18 cellular contexts compared by ENCODE assay signal in genomic region chrX:24144528-24144927, GRCh38. TPM values are rescaled to one million over a fixed set of nuclear protein-coding genes. Genes with fewer than 3 reads are reported as not detected.
DNase-seq lines count a peak whose midpoint lies in the region; ATAC-seq and TF ChIP-seq lines count a peak whose summit lies in the region.
"Had no signal": no experiment of that assay in that cellular context is flagged by ENCODE, and none has a peak within 500 bp of the region (broad histone marks: within the 10 kb centered on the region; RNA-seq: fewer than 3 reads in every experiment).

No MANE protein-coding gene starts in this region.

- BruUV-seq in MCF 10A (replicated peaks; lab: Mats Ljungman, UMichigan), result no TSS peak

- no peaks in the 10 kb centered on the region for H3K27me3 Mint-ChIP-seq in MCF 10A (ENCODE audit: insufficient read depth, unreplicated experiment)
- no peaks in the 10 kb centered on the region for H3K27me3 Mint-ChIP-seq in naive thymus-derived CD8-positive, alpha-beta T cell
- H3K27me3 Mint-ChIP-seq: B cell; CD4-positive, alpha-beta memory T cell had no signal

- peak overlapping the region; percentile 92 for H3K27ac Mint-ChIP-seq in MCF 10A (ENCODE audit: low read depth, unreplicated experiment)
- H3K27ac Mint-ChIP-seq in stimulated activated effector memory CD8-positive, alpha-beta T cell treated with anti-CD3 and anti-CD28 coated beads, Interleukin-12 subunit alpha, Interleukin-12 subunit beta, amount 100 ng/mL, for 72 hours, result peak overlapping the region; percentile 73
- no peak overlapping the region for H3K27ac Mint-ChIP-seq in naive thymus-derived CD8-positive, alpha-beta T cell
- H3K27ac Mint-ChIP-seq: B cell, H9 had no signal

- H3K4me1 ChIP-seq in breast epithelium (peaks cover 3 to 4% of the 10 kb centered on the region in 2 donors), HEK293 (ENCODE audit: control insufficient read depth, insufficient read depth, low read length) (peaks cover 34% of the 10 kb centered on the region), RWPE2 (ENCODE audit: insufficient read depth, poor library complexity, severe bottlenecking) (peaks cover 24% of the 10 kb centered on the region), uterus (peaks cover 0 to 7% of the 10 kb centered on the region in 2 donors)

- no peaks in the 10 kb centered on the region for H3K36me3 Mint-ChIP-seq in MCF 10A (ENCODE audit: insufficient read depth, unreplicated experiment)
- no peaks in the 10 kb centered on the region for H3K36me3 Mint-ChIP-seq in stimulated activated effector memory CD8-positive, alpha-beta T cell treated with anti-CD3 and anti-CD28 coated beads, Interleukin-12 subunit alpha, Interleukin-12 subunit beta, amount 100 ng/mL, for 72 hours
- no peaks in the 10 kb centered on the region for H3K36me3 Mint-ChIP-seq in naive thymus-derived CD8-positive, alpha-beta T cell
- H3K36me3 Mint-ChIP-seq: CD4-positive, alpha-beta memory T cell had no signal

- H3K36me3 ChIP-seq in breast epithelium (no peaks in the 10 kb centered on the region), HEK293 (ENCODE audit: control insufficient read depth in 2 of 2, insufficient read depth in 1 of 2, low read length in 2 of 2) (no peaks in the 10 kb centered on the region), RWPE2 (ENCODE audit: low read depth) (no peaks in the 10 kb centered on the region), uterus (no peaks in the 10 kb centered on the region)

- intact Hi-C loops in MCF 10A (cut with micrococcal nuclease) (no loop called here), breast epithelium (cut with DNase I; ENCODE audit: low total_unique reads) (no loop called here), uterus (cut with DNase I; ENCODE audit: low total_unique reads) (no loop called here)

- H3K27me3 ChIP-seq in breast epithelium, result no peaks in the 10 kb centered on the region
- no peaks in the 10 kb centered on the region for H3K27me3 ChIP-seq in RWPE2 (ENCODE audit: insufficient read depth, poor library complexity, severe bottlenecking)
- no peaks in the 10 kb centered on the region for H3K27me3 ChIP-seq in uterus

- TF ChIP-seq POLR2A in breast epithelium (IDR thresholded peaks at IDR 0.05) (no peak), uterus (IDR thresholded peaks at IDR 0.05) (no peak)

- no peak overlapping the region for H3K4me3 Mint-ChIP-seq in MCF 10A (ENCODE audit: unreplicated experiment)
- no peak overlapping the region for H3K4me3 Mint-ChIP-seq in stimulated activated effector memory CD8-positive, alpha-beta T cell treated with anti-CD3 and anti-CD28 coated beads, Interleukin-12 subunit alpha, Interleukin-12 subunit beta, amount 100 ng/mL, for 72 hours
- H3K4me3 Mint-ChIP-seq in naive thymus-derived CD8-positive, alpha-beta T cell, result no peak overlapping the region
- H3K4me3 Mint-ChIP-seq: B cell, H9 had no signal

- H3K27ac ChIP-seq in breast epithelium, result no peak overlapping the region
- H3K27ac ChIP-seq in HEK293 (ENCODE audit: extremely low read depth, low read depth, low read length), result no peak overlapping the region
- H3K27ac ChIP-seq in RWPE2 (ENCODE audit: poor library complexity, severe bottlenecking), result peak overlapping the region; percentile 91
- no peak overlapping the region for H3K27ac ChIP-seq in uterus
- H3K27ac ChIP-seq: 22Rv1, C4-2B had no signal

- TF ChIP-seq CTCF in MCF 10A (IDR thresholded peaks at IDR 0.05; ENCODE audit: unreplicated experiment), result no peak
- TF ChIP-seq CTCF in breast epithelium (IDR thresholded peaks at IDR 0.05), result no peak
- TF ChIP-seq CTCF in HEK293 (tag by site-specific recombination; IDR thresholded peaks at IDR 0.05), result no peak
- no peak for TF ChIP-seq CTCF in RWPE2 (IDR thresholded peaks at IDR 0.05; ENCODE audit: poor library complexity, severe bottlenecking)
- no peak for TF ChIP-seq CTCF in uterus (IDR thresholded peaks at IDR 0.05)

- peaks cover 28% of the 10 kb centered on the region for H3K4me1 Mint-ChIP-seq in MCF 10A (ENCODE audit: insufficient read depth, unreplicated experiment)
- no peaks in the 10 kb centered on the region for H3K4me1 Mint-ChIP-seq in stimulated activated effector memory CD8-positive, alpha-beta T cell treated with anti-CD3 and anti-CD28 coated beads, Interleukin-12 subunit alpha, Interleukin-12 subunit beta, amount 100 ng/mL, for 72 hours
- H3K4me1 Mint-ChIP-seq in naive thymus-derived CD8-positive, alpha-beta T cell, result peaks cover 2 to 33% (median 18%) of the 10 kb centered on the region in 4 donors

- CTCF ChIA-PET in MCF 10A (lab: Yijun Ruan, JAX) (interaction anchor here (0.6 to 0.8 kb wide), 2 partner anchors 77 to 388 kb away, joined by 3 read pairs; no protein-coding TSS in a partner anchor), HEK293 (lab: Yijun Ruan, JAX) (interaction anchor here (0.7 to 1.3 kb wide), 2 partner anchors 19 to 62 kb away, joined by 4 to 5 read pairs; no protein-coding TSS in a partner anchor)

- no peaks in the 10 kb centered on the region for H3K9me3 ChIP-seq in breast epithelium
- no peaks in the 10 kb centered on the region for H3K9me3 ChIP-seq in HEK293 (ENCODE audit: control insufficient read depth, insufficient read depth, low read depth, low read length)
- no peaks in the 10 kb centered on the region for H3K9me3 ChIP-seq in RWPE2 (ENCODE audit: severe bottlenecking)
- H3K9me3 ChIP-seq in uterus, result no peaks in the 10 kb centered on the region

- ATAC-seq in RWPE2 (ENCODE audit: low read depth), result no peak
- no peak for ATAC-seq in stimulated activated effector memory CD8-positive, alpha-beta T cell treated with anti-CD3 and anti-CD28 coated beads, Interleukin-12 subunit alpha, Interleukin-12 subunit beta, amount 100 ng/mL, for 72 hours
- ATAC-seq in naive thymus-derived CD8-positive, alpha-beta T cell, result no peak
- ATAC-seq: GM12878 had no signal

- DNase-seq in MCF 10A (ENCODE audit: unreplicated experiment), result no peak
- no peak for DNase-seq in breast epithelium (ENCODE audit: low spot score in 2 of 2)
- no peak for DNase-seq in RWPE2 (ENCODE audit: low spot score)
- DNase-seq in stimulated activated effector memory CD8-positive, alpha-beta T cell treated with anti-CD3 and anti-CD28 coated beads, Interleukin-12 subunit alpha, Interleukin-12 subunit beta, amount 100 ng/mL, for 72 hours (ENCODE audit: low spot score in 2 of 2), result no peak
- DNase-seq in naive thymus-derived CD8-positive, alpha-beta T cell, result no peak
- DNase-seq in NCI-H2196 treated with DMSO at 0.1 percent for 48 hours (lab: John Stamatoyannopoulos, UW; ENCODE audit: unreplicated experiment), result no peak
- no peak for DNase-seq in uterus
- DNase-seq: CD4-positive, alpha-beta memory T cell; DMS 273 treated with DMSO at 0.1 percent for 48 hours; DMS53; DND-41; EL; H9 had no signal

- POLR2A ChIA-PET in MCF 10A (lab: Yijun Ruan, JAX), result no interaction called here
- POLR2A ChIA-PET in HEK293 (lab: Yijun Ruan, JAX), result no interaction called here
- POLR2A ChIA-PET in naive thymus-derived CD8-positive, alpha-beta T cell (lab: Charles Lee), result no interaction called here

- H3K4me3 ChIP-seq in breast epithelium, result no peak overlapping the region
- H3K4me3 ChIP-seq in HEK293 (ENCODE audit: low read depth, low read length), result no peak overlapping the region
- no peak overlapping the region for H3K4me3 ChIP-seq in RWPE2 (ENCODE audit: severe bottlenecking)
- H3K4me3 ChIP-seq in uterus, result no peak overlapping the region
- H3K4me3 ChIP-seq: GM12878 had no signal

- no peaks in the 10 kb centered on the region for H3K9me3 Mint-ChIP-seq in MCF 10A (ENCODE audit: unreplicated experiment)
- H3K9me3 Mint-ChIP-seq in stimulated activated effector memory CD8-positive, alpha-beta T cell treated with anti-CD3 and anti-CD28 coated beads, Interleukin-12 subunit alpha, Interleukin-12 subunit beta, amount 100 ng/mL, for 72 hours, result no peaks in the 10 kb centered on the region
- no peaks in the 10 kb centered on the region for H3K9me3 Mint-ChIP-seq in naive thymus-derived CD8-positive, alpha-beta T cell
- H3K9me3 Mint-ChIP-seq: CD4-positive, alpha-beta memory T cell; H9 had no signal

TF ChIP-seq in HEK293, 187 proteins besides CTCF, POLR2A, EP300 and RAD21:
- no peak for TF ChIP-seq ZNF112 (tag by site-specific recombination; IDR thresholded peaks at IDR 0.05)
- no peak for TF ChIP-seq ZNF521 (tag by site-specific recombination; IDR thresholded peaks at IDR 0.05)
- TF ChIP-seq ZBTB21 (tag by site-specific recombination; IDR thresholded peaks at IDR 0.05), result no peak
- no peak for TF ChIP-seq ZFP37 (tag by site-specific recombination; IDR thresholded peaks at IDR 0.05)
- TF ChIP-seq ZNF624 (tag by site-specific recombination; IDR thresholded peaks at IDR 0.05), result no peak
- no peak for TF ChIP-seq PRDM6 (tag by site-specific recombination; IDR thresholded peaks at IDR 0.05)
- no peak for TF ChIP-seq ZNF654 (tag by site-specific recombination; IDR thresholded peaks at IDR 0.05; ENCODE audit: low read depth)
- TF ChIP-seq ZNF121 (tag by site-specific recombination; IDR thresholded peaks at IDR 0.05), result peak; percentile 92

RNA-seq across cellular contexts. Expression of gene ZFX, which starts 5.0 kb away (rescaled TPM):
- total RNA-seq in MCF 10A (2022), result 69.6 and 72.3 TPM in 2 replicates
- total RNA-seq in breast epithelium, result 10 to 100 TPM; 46.9 to 88.4 (median 67.5) TPM
- 10 to 100 TPM; 71.1 to 75.1 TPM for total RNA-seq in naive thymus-derived CD8-positive, alpha-beta T cell
- 10 to 100 TPM; 30.3 to 32.4 (median 30.4) TPM for polyA plus RNA-seq in naive thymus-derived CD8-positive, alpha-beta T cell
- 100 to 1,000 TPM in 3 of 4 donors, 10 to 100 TPM in 1; 60.6 to 211 (median 111) TPM for total RNA-seq in uterus

Comparison
In these comparisons a context has a peak if more than half of its experiments do, and no peak if none do; other contexts are left out.
1. H3K27ac Mint-ChIP-seq: peak in MCF 10A (single experiment) and stimulated activated effector memory CD8-positive, alpha-beta T cell treated with anti-CD3 and anti-CD28 coated beads, Interleukin-12 subunit alpha, Interleukin-12 subunit beta, amount 100 ng/mL, for 72 hours (single experiment); none in naive thymus-derived CD8-positive, alpha-beta T cell (0 of 10).